Comparison of ENCODE assay signal across 14 cellular contexts in genomic region chr1:154845174-154845573, GRCh38. TPM values are rescaled to one million over a fixed set of nuclear protein-coding genes. Genes with fewer than 3 reads are reported as not detected.
"Had no signal": no experiment of that assay in that cellular context is flagged by ENCODE, and none has a peak within 500 bp of the region (broad histone marks: within the 10 kb centered on the region; RNA-seq: fewer than 3 reads in every experiment).

No MANE protein-coding gene starts in this region.

- H3K4me1 ChIP-seq: ascending aorta had no signal

- H3K9me3 ChIP-seq: ascending aorta, ovary had no signal

- ATAC-seq: activated T-helper 17 cell treated with anti-CD3 and anti-CD28 coated beads, Interleukin-2, amount 50 U/mL, for 72 hours; effector memory CD8-positive, alpha-beta T cell; stimulated activated memory B cell treated with anti-CD40 and anti-IgM and Interleukin-4, amounts not matched to agents 10 μg/mL and 1 μg/mL and 100 μg/mL, for 72 hours had no signal

- H3K36me3 ChIP-seq: ascending aorta, ovary had no signal

- H3K27ac ChIP-seq: ascending aorta, epithelial cell of prostate, ovary had no signal

- H3K27ac Mint-ChIP-seq: activated T-helper 17 cell treated with anti-CD3 and anti-CD28 coated beads, Interleukin-2, amount 50 U/mL, for 72 hours; effector memory CD8-positive, alpha-beta T cell; stimulated activated memory B cell treated with anti-CD40 and anti-IgM and Interleukin-4, amounts not matched to agents 10 μg/mL and 1 μg/mL and 100 μg/mL, for 72 hours; type B pancreatic cell had no signal

- DNase-seq: activated CD4-positive, CD25-positive, alpha-beta regulatory T cell treated with anti-CD3 and anti-CD28 coated beads, Interleukin-2, amount 50 U/mL, for 72 hours; activated naive CD4-positive, alpha-beta T cell treated with Interleukin-2 at 50 U/mL for 16 hours; dermis blood vessel endothelial cell; effector memory CD8-positive, alpha-beta T cell; foreskin melanocyte; ovary; stimulated activated CD4-positive, alpha-beta T cell treated with anti-CD3 and anti-CD28 coated beads, Interleukin-2, amount 100 ng/mL, for 48 hours had no signal

- H3K4me3 ChIP-seq: ascending aorta, ovary had no signal

- H3K27me3 ChIP-seq: ascending aorta, ovary had no signal

- H3K9me3 Mint-ChIP-seq: activated T-helper 17 cell treated with anti-CD3 and anti-CD28 coated beads, Interleukin-2, amount 50 U/mL, for 72 hours; effector memory CD8-positive, alpha-beta T cell; neural crest cell; stimulated activated memory B cell treated with anti-CD40 and anti-IgM and Interleukin-4, amounts not matched to agents 10 μg/mL and 1 μg/mL and 100 μg/mL, for 72 hours; type B pancreatic cell had no signal

- H3K4me3 Mint-ChIP-seq: activated T-helper 17 cell treated with anti-CD3 and anti-CD28 coated beads, Interleukin-2, amount 50 U/mL, for 72 hours; effector memory CD8-positive, alpha-beta T cell; neural crest cell; stimulated activated memory B cell treated with anti-CD40 and anti-IgM and Interleukin-4, amounts not matched to agents 10 μg/mL and 1 μg/mL and 100 μg/mL, for 72 hours; type B pancreatic cell had no signal

- H3K36me3 Mint-ChIP-seq: stimulated activated memory B cell treated with anti-CD40 and anti-IgM and Interleukin-4, amounts not matched to agents 10 μg/mL and 1 μg/mL and 100 μg/mL, for 72 hours; type B pancreatic cell had no signal

RNA-seq across cellular contexts. Expression of gene KCNN3, which starts 24.9 kb away (rescaled TPM):
- total RNA-seq: fibroblast of lung had no signal
